2 cellular contexts compared by ENCODE assay signal in the genomic region with DNA sequence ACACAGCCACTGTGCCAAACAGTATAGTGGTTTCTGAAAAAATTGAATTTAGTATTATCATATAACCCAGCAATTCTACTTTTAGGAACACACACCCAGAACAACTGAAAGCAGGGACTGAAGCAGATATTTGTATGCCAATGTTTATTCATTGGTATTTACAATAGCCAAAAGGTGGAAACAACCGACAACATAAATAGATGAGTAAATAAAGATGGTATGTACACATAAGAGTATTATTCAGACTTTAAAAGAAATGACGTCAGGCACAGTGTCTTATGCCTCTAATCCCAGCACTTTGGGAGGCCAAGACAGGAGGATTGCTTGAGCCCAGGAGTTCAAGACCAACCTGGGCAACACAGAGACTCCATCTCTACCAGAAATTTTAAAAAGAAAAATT.
TF ChIP-seq lines count a peak whose summit lies in the region.

No MANE protein-coding gene starts in this region.

TF ChIP-seq in HepG2, 621 proteins besides CTCF, POLR2A, EP300 and RAD21:
- TF ChIP-seq, protein P1, sequence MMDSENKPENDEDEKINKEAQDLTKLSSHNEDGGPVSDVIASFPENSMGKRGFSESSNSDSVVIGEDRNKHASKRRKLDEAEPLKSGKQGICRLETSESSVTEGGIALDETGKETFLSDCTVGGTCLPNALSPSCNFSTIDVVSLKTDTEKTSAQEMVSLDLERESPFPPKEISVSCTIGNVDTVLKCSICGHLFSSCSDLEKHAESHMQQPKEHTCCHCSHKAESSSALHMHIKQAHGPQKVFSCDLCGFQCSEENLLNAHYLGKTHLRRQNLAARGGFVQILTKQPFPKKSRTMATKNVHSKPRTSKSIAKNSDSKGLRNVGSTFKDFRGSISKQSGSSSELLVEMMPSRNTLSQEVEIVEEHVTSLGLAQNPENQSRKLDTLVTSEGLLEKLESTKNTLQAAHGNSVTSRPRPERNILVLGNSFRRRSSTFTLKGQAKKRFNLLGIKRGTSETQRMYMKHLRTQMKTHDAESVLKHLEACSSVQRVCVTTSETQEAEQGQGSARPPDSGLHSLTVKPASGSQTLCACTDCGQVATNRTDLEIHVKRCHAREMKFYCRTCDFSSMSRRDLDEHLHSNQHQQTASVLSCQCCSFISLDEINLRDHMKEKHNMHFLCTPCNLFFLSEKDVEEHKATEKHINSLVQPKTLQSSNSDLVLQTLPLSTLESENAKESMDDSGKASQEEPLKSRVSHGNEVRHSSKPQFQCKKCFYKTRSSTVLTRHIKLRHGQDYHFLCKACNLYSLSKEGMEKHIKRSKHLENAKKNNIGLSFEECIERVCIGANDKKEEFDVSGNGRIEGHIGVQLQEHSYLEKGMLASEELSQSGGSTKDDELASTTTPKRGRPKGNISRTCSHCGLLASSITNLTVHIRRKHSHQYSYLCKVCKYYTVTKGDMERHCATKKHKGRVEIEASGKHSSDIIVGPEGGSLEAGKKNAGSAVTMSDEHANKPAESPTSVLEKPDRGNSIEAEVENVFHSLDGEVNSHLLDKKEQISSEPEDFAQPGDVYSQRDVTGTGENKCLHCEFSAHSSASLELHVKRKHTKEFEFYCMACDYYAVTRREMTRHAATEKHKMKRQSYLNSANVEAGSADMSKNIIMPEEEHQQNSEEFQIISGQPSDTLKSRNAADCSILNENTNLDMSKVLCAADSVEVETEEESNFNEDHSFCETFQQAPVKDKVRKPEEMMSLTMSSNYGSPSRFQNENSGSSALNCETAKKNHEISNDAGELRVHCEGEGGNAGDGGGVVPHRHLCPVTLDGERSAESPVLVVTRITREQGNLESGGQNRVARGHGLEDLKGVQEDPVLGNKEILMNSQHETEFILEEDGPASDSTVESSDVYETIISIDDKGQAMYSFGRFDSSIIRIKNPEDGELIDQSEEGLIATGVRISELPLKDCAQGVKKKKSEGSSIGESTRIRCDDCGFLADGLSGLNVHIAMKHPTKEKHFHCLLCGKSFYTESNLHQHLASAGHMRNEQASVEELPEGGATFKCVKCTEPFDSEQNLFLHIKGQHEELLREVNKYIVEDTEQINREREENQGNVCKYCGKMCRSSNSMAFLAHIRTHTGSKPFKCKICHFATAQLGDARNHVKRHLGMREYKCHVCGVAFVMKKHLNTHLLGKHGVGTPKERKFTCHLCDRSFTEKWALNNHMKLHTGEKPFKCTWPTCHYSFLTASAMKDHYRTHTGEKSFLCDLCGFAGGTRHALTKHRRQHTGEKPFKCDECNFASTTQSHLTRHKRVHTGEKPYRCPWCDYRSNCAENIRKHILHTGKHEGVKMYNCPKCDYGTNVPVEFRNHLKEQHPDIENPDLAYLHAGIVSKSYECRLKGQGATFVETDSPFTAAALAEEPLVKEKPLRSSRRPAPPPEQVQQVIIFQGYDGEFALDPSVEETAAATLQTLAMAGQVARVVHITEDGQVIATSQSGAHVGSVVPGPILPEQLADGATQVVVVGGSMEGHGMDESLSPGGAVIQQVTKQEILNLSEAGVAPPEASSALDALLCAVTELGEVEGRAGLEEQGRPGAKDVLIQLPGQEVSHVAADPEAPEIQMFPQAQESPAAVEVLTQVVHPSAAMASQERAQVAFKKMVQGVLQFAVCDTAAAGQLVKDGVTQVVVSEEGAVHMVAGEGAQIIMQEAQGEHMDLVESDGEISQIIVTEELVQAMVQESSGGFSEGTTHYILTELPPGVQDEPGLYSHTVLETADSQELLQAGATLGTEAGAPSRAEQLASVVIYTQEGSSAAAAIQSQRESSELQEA (CRISPR knock-in tag; IDR thresholded peaks at IDR 0.05; ENCODE audit: not compliant biosample characterization) = no peak
- TF ChIP-seq CREB1 (IDR thresholded peaks at IDR 0.05) = peak; percentile 29; the same call in 1 of the 2 replicates
- TF ChIP-seq CREB1 (CRISPR knock-in tag; IDR thresholded peaks at IDR 0.05) = no peak
- TF ChIP-seq ATF7 (IDR thresholded peaks at IDR 0.05) = peak; percentile 69; the same call in 1 of the 2 replicates
- TF ChIP-seq ATF7 (CRISPR knock-in tag; IDR thresholded peaks at IDR 0.05) = no peak
TF ChIP-seq in HepG2: peak in this region for 2.

TF ChIP-seq in GM12878, 131 proteins besides CTCF, POLR2A, EP300 and RAD21:
- no peak for TF ChIP-seq MYB (IDR thresholded peaks at IDR 0.05; ENCODE audit: borderline replicate concordance, low read depth, low read length)
- TF ChIP-seq GATAD2B (conservative IDR thresholded peaks at IDR 0.05; ENCODE audit: low read depth) = 0 out of 2 replicates have a peak, but pooled peaks have one; percentile 4
